In genomic region chr12:19746471-19746870, GRCh38 we compare ENCODE assay signal across 22 cellular contexts.
A peak's percentile ranks its signal among the peaks of the same experiment; 100 is the strongest.
DNase-seq lines count a peak whose midpoint lies in the region; ATAC-seq, FAIRE-seq and TF ChIP-seq lines count a peak whose summit lies in the region.
"Had no signal": no experiment of that assay in that cellular context is flagged by ENCODE, and none has a peak within 500 bp of the region (broad histone marks: within the 10 kb centered on the region; RNA-seq: fewer than 3 reads in every experiment).

No MANE protein-coding gene starts in this region.

- peaks cover 0 to 6% (median 0%) of the 10 kb centered on the region in 3 donors for H3K4me1 ChIP-seq in pancreas
- H3K4me1 ChIP-seq in Caco-2, result no peaks in the 10 kb centered on the region
- no peaks in the 10 kb centered on the region for H3K4me1 ChIP-seq in left lung
- H3K4me1 ChIP-seq: A549 had no signal

- H3K4me3 ChIP-seq in pancreas (no peak overlapping the region), Caco-2 (ENCODE audit: low read depth, low read length) (no peak overlapping the region), left lung (no peak overlapping the region)
- H3K4me3 ChIP-seq: A549, BLaER1 had no signal

- H3K27ac ChIP-seq in pancreas (no peak overlapping the region), left lung (no peak overlapping the region)
- H3K27ac ChIP-seq: A549, BLaER1, C4-2B had no signal

- FAIRE-seq in endometrium (lab: Jason Lieb, UNC), result peak; percentile 73
- FAIRE-seq in pancreas (lab: Jason Lieb, UNC), result peak; percentile 5
- FAIRE-seq: A549, G401.6, GM12892 had no signal

- POLR2A ChIA-PET in Caco-2 (lab: Charles Lee), result no interaction called here

- no TSS peak for BruUV-seq in Caco-2 (replicated peaks; lab: Mats Ljungman, UMichigan)

- no peak overlapping the region for H3K4me3 Mint-ChIP-seq in Caco-2 (ENCODE audit: unreplicated experiment)
- H3K4me3 Mint-ChIP-seq: B cell; CD4-positive, CD25-positive, alpha-beta regulatory T cell; CD8-positive, alpha-beta T cell had no signal

- no peak overlapping the region for H3K27ac Mint-ChIP-seq in Caco-2 (ENCODE audit: unreplicated experiment)
- H3K27ac Mint-ChIP-seq: B cell; CD4-positive, CD25-positive, alpha-beta regulatory T cell; CD8-positive, alpha-beta T cell had no signal

- DNase-seq in EH (ENCODE audit: low read depth), result peak; percentile 52
- DNase-seq in pancreas, result no peak
- no peak for DNase-seq in Caco-2
- DNase-seq in COR-L47 (lab: John Stamatoyannopoulos, UW), result no peak
- no peak for DNase-seq in left lung
- DNase-seq: 8988T; ACHN; Calu3; CD4-positive, CD25-positive, alpha-beta regulatory T cell; CD8-positive, alpha-beta T cell; DMS53; DMS79 treated with DMSO at 0.1 percent for 48 hours; GOT3; H7; HCEC 1CT had no signal

- ATAC-seq in pancreas (no peak), left lung (no peak)
- ATAC-seq: A549; CD8-positive, alpha-beta T cell had no signal

- H3K36me3 Mint-ChIP-seq in Caco-2 (ENCODE audit: insufficient read depth, unreplicated experiment), result no peaks in the 10 kb centered on the region
- H3K36me3 Mint-ChIP-seq: CD4-positive, CD25-positive, alpha-beta regulatory T cell; CD8-positive, alpha-beta T cell had no signal

- no peaks in the 10 kb centered on the region for H3K27me3 Mint-ChIP-seq in Caco-2 (ENCODE audit: insufficient read depth, unreplicated experiment)
- H3K27me3 Mint-ChIP-seq: B cell had no signal

- H3K9me3 Mint-ChIP-seq in Caco-2 (ENCODE audit: unreplicated experiment), result peaks cover 23% of the 10 kb centered on the region
- H3K9me3 Mint-ChIP-seq: CD8-positive, alpha-beta T cell had no signal

- H3K27me3 ChIP-seq in pancreas, result no peaks in the 10 kb centered on the region
- H3K27me3 ChIP-seq in Caco-2 (replicated peaks; ENCODE audit: control insufficient read depth, insufficient read depth, low read length), result no peaks in the 10 kb centered on the region
- H3K27me3 ChIP-seq in left lung, result no peaks in the 10 kb centered on the region
- H3K27me3 ChIP-seq: BLaER1 had no signal

- CTCF ChIA-PET in Caco-2 (lab: Charles Lee), result interaction anchor here (1.3 kb wide), 1 partner anchor 11 kb away, joined by 3 read pairs; no protein-coding TSS in a partner anchor

- H3K36me3 ChIP-seq in pancreas (no peaks in the 10 kb centered on the region), Caco-2 (ENCODE audit: control insufficient read depth, insufficient read depth, low read length) (no peaks in the 10 kb centered on the region), left lung (no peaks in the 10 kb centered on the region)
- H3K36me3 ChIP-seq: BLaER1 had no signal

- WGBS in pancreas, 2 donors, result 73 to 88% methylated on average over 4 of the region's 4 CpGs

- TF ChIP-seq CTCF in pancreas (IDR thresholded peaks at IDR 0.05), result no peak
- TF ChIP-seq CTCF in Caco-2 (IDR thresholded peaks at IDR 0.05; ENCODE audit: insufficient read depth in 1 of 2, low read depth in 1 of 2, low read length in 1 of 2, severe bottlenecking in 1 of 2, unreplicated experiment in 1 of 2), result no peak
- no peak for TF ChIP-seq CTCF in left lung (IDR thresholded peaks at IDR 0.05)

- H3K9me3 ChIP-seq in pancreas (no peaks in the 10 kb centered on the region), Caco-2 (no peaks in the 10 kb centered on the region), left lung (peaks cover 0 to 14% of the 10 kb centered on the region in 2 donors)
- H3K9me3 ChIP-seq: BLaER1 had no signal

- H3K4me1 Mint-ChIP-seq in Caco-2 (ENCODE audit: low read depth, unreplicated experiment), result no peaks in the 10 kb centered on the region
- H3K4me1 Mint-ChIP-seq: B cell; CD4-positive, CD25-positive, alpha-beta regulatory T cell had no signal

- intact Hi-C loops in pancreas (cut with DNase I) (no loop called here), Caco-2 (cut with micrococcal nuclease; ENCODE audit: unreplicated experiment) (no loop called here), left lung (cut with DNase I) (loop anchor here in 1 of 2 donors (10.0 kb wide), 1 partner anchor 168 kb away; no protein-coding TSS in a partner anchor)
